8 cellular contexts compared by ENCODE assay signal in the genomic region with DNA sequence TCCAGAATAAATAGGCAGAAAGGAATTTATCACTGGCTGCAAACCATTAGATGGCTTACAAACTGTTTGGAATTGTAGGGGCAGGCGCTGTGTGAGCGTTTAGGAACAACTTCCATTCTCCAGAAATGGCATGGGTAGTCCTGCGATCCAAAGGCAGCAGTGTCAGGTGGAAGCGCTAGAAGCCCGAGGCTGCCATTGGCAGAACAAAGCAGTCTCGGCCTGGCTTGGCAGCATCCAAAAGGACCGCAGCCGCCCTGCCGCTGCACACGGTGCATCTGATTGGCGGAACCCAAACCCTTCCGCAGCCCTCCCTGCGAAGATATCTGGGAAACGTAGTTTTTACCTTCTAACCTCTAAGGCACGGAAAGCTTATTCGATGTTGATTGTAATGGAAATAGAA. TPM values are rescaled to one million over a fixed set of nuclear protein-coding genes. Genes with fewer than 3 reads are reported as not detected.
DNase-seq lines count a peak whose midpoint lies in the region; ATAC-seq, FAIRE-seq and TF ChIP-seq lines count a peak whose summit lies in the region.

No MANE protein-coding gene starts in this region.

- intact Hi-C loops in sigmoid colon (cut with DNase I) = loop anchor here (2.0 kb wide), 1 partner anchor 23 kb away; a partner anchor contains a TSS

- peak overlapping the region; percentile 29 to 67 (median 56) for H3K27ac ChIP-seq in sigmoid colon

- no peaks in the 10 kb centered on the region for H3K9me3 ChIP-seq in sigmoid colon

- ATAC-seq in GM18517 (IDR thresholded peaks at IDR 0.05; ENCODE audit: unreplicated experiment) (peak; percentile 84), HG03095 (IDR thresholded peaks at IDR 0.05; ENCODE audit: unreplicated experiment) (peak; percentile 94), GM19324 (IDR thresholded peaks at IDR 0.05; ENCODE audit: low FRiP score, unreplicated experiment) (no peak)

- DNase-seq in activated CD4-positive, CD25-positive, alpha-beta regulatory T cell (lab: John Stamatoyannopoulos, UW) = peak; percentile 1 to 16 (median 4)
- DNase-seq in bronchial epithelial cell (ENCODE audit: low read depth) = peak; percentile 48
- peak; percentile 90 for DNase-seq in sigmoid colon
- DNase-seq in NOMO-1 treated with DMSO at 0.1 percent for 48 hours (lab: John Stamatoyannopoulos, UW; ENCODE audit: unreplicated experiment) = no peak

- no peak for FAIRE-seq in bronchial epithelial cell (lab: Jason Lieb, UNC)

- no peaks in the 10 kb centered on the region for H3K27me3 ChIP-seq in bronchial epithelial cell (ENCODE audit: control insufficient read depth, insufficient read depth, low read length)
- H3K27me3 ChIP-seq in sigmoid colon = peaks cover 0 to 18% (median 0%) of the 10 kb centered on the region in 3 donors

- no peak for TF ChIP-seq EP300 in sigmoid colon (IDR thresholded peaks at IDR 0.05)

- no peak for TF ChIP-seq POLR2A in sigmoid colon (IDR thresholded peaks at IDR 0.05)

- H3K4me1 ChIP-seq in sigmoid colon = peaks cover 0 to 6% (median 3%) of the 10 kb centered on the region in 4 donors

- 29 to 68% methylated on average over 16 of the region's 16 CpGs for WGBS in sigmoid colon, 2 donors

- TF ChIP-seq CTCF in bronchial epithelial cell (IDR thresholded peaks at IDR 0.05; ENCODE audit: insufficient read depth, low read length, severe bottlenecking) (no peak), sigmoid colon (IDR thresholded peaks at IDR 0.05) (no peak)

- H3K4me3 ChIP-seq in bronchial epithelial cell (ENCODE audit: low read depth, low read length) (no peak overlapping the region), iPS-11a (ENCODE audit: low read depth, low read length) (peak overlapping the region; percentile 9), sigmoid colon (peak overlapping the region in 3 of 4 donors; percentile 31 to 42 (median 41))

- H3K36me3 ChIP-seq in bronchial epithelial cell (ENCODE audit: control insufficient read depth, insufficient read depth, low read length) = no peaks in the 10 kb centered on the region
- H3K36me3 ChIP-seq in sigmoid colon = no peaks in the 10 kb centered on the region

RNA-seq across cellular contexts. Expression of a gene that starts 23.6 kb away (rescaled TPM):
- total RNA-seq in bronchial epithelial cell = 44.5 and 68.4 TPM in 2 replicates
- 10 to 100 TPM; 49.4 to 66.4 (median 58.7) TPM for total RNA-seq in sigmoid colon
- polyA plus RNA-seq in sigmoid colon = 10 to 100 TPM; 30.0 to 44.2 (median 36.1) TPM
